Comparison of ENCODE assay signal across 25 cellular contexts in the genomic region with DNA sequence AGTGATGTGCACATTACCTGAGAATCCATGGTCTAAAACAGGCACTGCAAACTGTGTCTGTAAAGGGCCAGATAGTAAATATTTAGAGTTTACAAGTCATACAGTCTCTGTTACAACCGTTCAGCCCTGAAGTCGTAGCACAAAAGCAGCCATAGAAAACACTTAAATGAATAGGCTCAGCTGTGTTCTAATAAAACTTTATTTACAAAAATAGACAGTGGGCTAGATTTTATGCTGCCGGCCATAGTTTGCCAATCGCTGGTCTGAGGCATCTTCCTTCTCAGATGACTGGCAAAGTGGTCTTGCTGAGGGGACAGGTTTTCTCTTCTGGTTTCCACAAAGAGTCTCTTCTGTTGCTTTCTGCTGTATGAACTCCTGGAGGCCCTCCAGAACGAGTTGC.
"Had no signal": no experiment of that assay in that cellular context is flagged by ENCODE, and none has a peak within 500 bp of the region (broad histone marks: within the 10 kb centered on the region; RNA-seq: fewer than 3 reads in every experiment).

No MANE protein-coding gene starts in this region.

- H3K9me3 ChIP-seq: body of pancreas, esophagus muscularis mucosa, gastrocnemius medialis, heart left ventricle had no signal

- H3K4me3 ChIP-seq: body of pancreas, esophagus muscularis mucosa, gastrocnemius medialis, heart left ventricle had no signal

- FAIRE-seq: colon had no signal

- H3K27me3 ChIP-seq: body of pancreas, esophagus muscularis mucosa, gastrocnemius medialis, heart left ventricle had no signal

- H3K4me1 ChIP-seq: esophagus muscularis mucosa, foreskin keratinocyte, gastrocnemius medialis, heart left ventricle had no signal

- DNase-seq: activated B cell treated with CpG ODN at 0.5 μM for 24 hours; activated CD4-positive, CD25-positive, alpha-beta regulatory T cell treated with anti-CD3 and anti-CD28 coated beads, Interleukin-2, amount 50 U/mL, for 72 hours; activated CD8-positive, alpha-beta memory T cell treated with anti-CD3 and anti-CD28 coated beads for 24 hours; activated effector memory CD4-positive, alpha-beta T cell treated with Interleukin-2 at 50 U/mL for 16 hours; activated gamma-delta T cell treated with Interleukin-2 at 50 U/mL for 16 hours; activated naive CD4-positive, alpha-beta T cell treated with anti-CD3 and anti-CD28 coated beads, Interleukin-2, amount 50 U/mL, for 16 hours; activated naive CD4-positive, alpha-beta T cell treated with Interleukin-2 at 50 U/mL for 16 hours; activated T-cell treated with anti-CD3 and anti-CD28 coated beads, Interleukin-2, amount 50 U/mL, for 4 hours; amniotic stem cell; anterior cingulate cortex; caudate nucleus; cortex of kidney; dermis blood vessel endothelial cell; effector CD4-positive, alpha-beta T cell; effector memory CD8-positive, alpha-beta T cell; erythroblast; gastrocnemius medialis; glutamatergic neuron; heart left ventricle; T-helper 17 cell had no signal

- H3K27ac ChIP-seq: esophagus muscularis mucosa, foreskin keratinocyte, gastrocnemius medialis, heart left ventricle, WERI-Rb-1 had no signal

- ATAC-seq: effector memory CD8-positive, alpha-beta T cell; gastrocnemius medialis; heart left ventricle; T-helper 17 cell had no signal

- H3K36me3 ChIP-seq: esophagus muscularis mucosa, gastrocnemius medialis, heart left ventricle, WERI-Rb-1 had no signal
